ENCODE assay signal across 8 cellular contexts in genomic region chr14:105526781-105527380, GRCh38. TPM values are rescaled to one million over a fixed set of nuclear protein-coding genes. Genes with fewer than 3 reads are reported as not detected.
DNase-seq lines count a peak whose midpoint lies in the region; ATAC-seq and TF ChIP-seq lines count a peak whose summit lies in the region.

No MANE protein-coding gene starts in this region.

- no peak overlapping the region for H3K27ac ChIP-seq in SK-N-MC

- H3K36me3 ChIP-seq in ES-I3 (ENCODE audit: insufficient read depth, low read length) (no peaks in the 10 kb centered on the region), SK-N-MC (ENCODE audit: insufficient read depth, low read length) (no peaks in the 10 kb centered on the region)

- ATAC-seq in GM18907 (IDR thresholded peaks at IDR 0.05; ENCODE audit: unreplicated experiment) (no peak), HG02610 (IDR thresholded peaks at IDR 0.05; ENCODE audit: unreplicated experiment) (no peak)

- H3K4me3 ChIP-seq in SK-N-MC (peak overlapping the region; percentile 81), fibroblast of mammary gland (ENCODE audit: control insufficient read depth, low read depth, low read length) (peak overlapping the region; percentile 39), retinal pigment epithelial cell (ENCODE audit: low read length) (peak overlapping the region; percentile 36)

- no peaks in the 10 kb centered on the region; the same call in 1 of the 2 replicates for H3K4me1 ChIP-seq in ES-I3 (ENCODE audit: insufficient read depth, low read length)

- H3K9me3 ChIP-seq in ES-I3 (ENCODE audit: control insufficient read depth, insufficient read depth, low read length) = no peaks in the 10 kb centered on the region
- no peaks in the 10 kb centered on the region for H3K9me3 ChIP-seq in SK-N-MC (ENCODE audit: low read depth, low read length)

- peak overlapping the region; percentile 45; the same call in 1 of the 2 replicates for H3K9ac ChIP-seq in ES-I3 (ENCODE audit: low read depth, low read length)
- H3K9ac ChIP-seq in SK-N-MC (ENCODE audit: insufficient read length) = peak overlapping the region; percentile 53

- TF ChIP-seq CTCF in fibroblast of mammary gland (conservative IDR thresholded peaks at IDR 0.05; ENCODE audit: control insufficient read depth, insufficient read depth, low read depth, low read length) (no peak), retinal pigment epithelial cell (conservative IDR thresholded peaks at IDR 0.05; ENCODE audit: low read depth, low read length) (no peak)

- DNase-seq in SK-N-MC (ENCODE audit: low read depth, low spot score) (no peak), fibroblast of mammary gland (ENCODE audit: low read depth) (no peak), retinal pigment epithelial cell (ENCODE audit: low read depth) (no peak), mucosa of gallbladder (ENCODE audit: low spot score) (no peak), cerebellar nuclear complex (lab: John Stamatoyannopoulos, UW) (no peak)

RNA-seq across cellular contexts. Expression of gene TMEM121, which starts 0.5 kb away (rescaled TPM):
- 3.7 TPM for total RNA-seq in mucosa of gallbladder

RNA-seq across cellular contexts. Expression of gene TEDC1, which starts 35.8 kb away (rescaled TPM):
- 10.8 TPM for total RNA-seq in mucosa of gallbladder

RNA-seq across cellular contexts. Expression of gene CRIP1, which starts 40.2 kb away (rescaled TPM):
- total RNA-seq in mucosa of gallbladder = 35.7 TPM

RNA-seq across cellular contexts. Expression of gene CRIP2, which starts 52.3 kb away (rescaled TPM):
- 130 TPM for total RNA-seq in mucosa of gallbladder
